18 cellular contexts compared by ENCODE assay signal in genomic region chr10:29328988-29329387, GRCh38. TPM values are rescaled to one million over a fixed set of nuclear protein-coding genes. Genes with fewer than 3 reads are reported as not detected.
DNase-seq lines count a peak whose midpoint lies in the region; ATAC-seq, FAIRE-seq and TF ChIP-seq lines count a peak whose summit lies in the region.
"Had no signal": no experiment of that assay in that cellular context is flagged by ENCODE, and none has a peak within 500 bp of the region (broad histone marks: within the 10 kb centered on the region; RNA-seq: fewer than 3 reads in every experiment).

No MANE protein-coding gene starts in this region.

- no peaks in the 10 kb centered on the region for H3K27me3 ChIP-seq in HepG2 (ENCODE audit: control insufficient read depth in 1 of 2, insufficient read depth in 2 of 2, low read length in 2 of 2)
- H3K27me3 ChIP-seq in MM.1S (replicated peaks; ENCODE audit: insufficient read depth, low read length), result no peaks in the 10 kb centered on the region
- H3K27me3 ChIP-seq: BLaER1 treated with 17β-estradiol and CSF1 and Interleukin-3, amounts not matched to agents 10 nM and 100 nM; tibial artery had no signal

- H3K9ac ChIP-seq in HepG2 (ENCODE audit: insufficient read depth, low read depth, low read length) (no peak overlapping the region), MM.1S (ENCODE audit: low read length) (no peak overlapping the region)
- H3K9ac ChIP-seq: BLaER1 treated with 17β-estradiol and CSF1 and Interleukin-3, amounts not matched to agents 10 nM and 100 nM had no signal

- H3F3A ChIP-seq in MM.1S (ENCODE audit: insufficient read depth, low read length), result no peaks in the 10 kb centered on the region

- no peak for TF ChIP-seq RAD21 in HepG2 (CRISPR knock-in tag; IDR thresholded peaks at IDR 0.05)

- CTCF ChIA-PET in HepG2 (lab: Yijun Ruan, JAX; ENCODE audit: low intra/inter-chr PET ratio, low total read pairs), result no interaction called here

- TF ChIP-seq CTCF in HepG2 (CRISPR knock-in tag; IDR thresholded peaks at IDR 0.05), result no peak
- TF ChIP-seq CTCF in MM.1S (IDR thresholded peaks at IDR 0.05; ENCODE audit: low read length), result no peak

- POLR2A ChIA-PET in HepG2 (lab: Yijun Ruan, JAX), result interaction anchor here (1.6 to 6.2 kb wide), 3 partner anchors 11 to 388 kb away, joined by 5 to 106 read pairs (median 15); no protein-coding TSS in a partner anchor

- H4K20me1 ChIP-seq in HepG2 (ENCODE audit: insufficient read depth, low read length) (no peaks in the 10 kb centered on the region), MM.1S (ENCODE audit: insufficient read depth, low read length) (no peaks in the 10 kb centered on the region)
- H4K20me1 ChIP-seq: BLaER1 treated with 17β-estradiol and CSF1 and Interleukin-3, amounts not matched to agents 10 nM and 100 nM had no signal

- H2AFZ ChIP-seq in HepG2 (ENCODE audit: low read length) (no peak overlapping the region), MM.1S (ENCODE audit: low read length) (no peak overlapping the region)

- FAIRE-seq in HepG2 (lab: Jason Lieb, UNC), result no peak
- FAIRE-seq: TTC549 had no signal

- H3K4me3 ChIP-seq in HepG2 (replicated peaks in 1 of 3; ENCODE audit: insufficient read depth in 1 of 3, low read depth in 2 of 3, low read length in 3 of 3) (no peak overlapping the region), MM.1S (ENCODE audit: low read length) (no peak overlapping the region)
- H3K4me3 ChIP-seq: BLaER1 treated with 17β-estradiol and CSF1 and Interleukin-3, amounts not matched to agents 10 nM and 100 nM; SK-N-MC; tibial artery had no signal

- in situ Hi-C loops in HepG2 (cut with HindIII; ENCODE audit: extremely low pct_ligation_motif_present, low pct_unique_long_range_greater_than_20kb), result no loop called here

- H3K27ac ChIP-seq in HepG2 (ENCODE audit: extremely low read length, insufficient read depth, low read length), result peak overlapping the region; percentile 97
- H3K27ac ChIP-seq in MM.1S (ENCODE audit: low read length), result no peak overlapping the region
- H3K27ac ChIP-seq in substantia nigra (ENCODE audit: low read depth, low read length, poor library complexity, severe bottlenecking), result no peak overlapping the region
- H3K27ac ChIP-seq: BLaER1 treated with 17β-estradiol and CSF1 and Interleukin-3, amounts not matched to agents 10 nM and 100 nM; neutrophil; SK-N-MC; tibial artery had no signal

- no TSS peak for BruUV-seq in HepG2 (replicated peaks; lab: Mats Ljungman, UMichigan)

- intact Hi-C loops in HepG2 (cut with micrococcal nuclease; ENCODE audit: unreplicated experiment), result loop anchor here (5.0 kb wide), 1 partner anchor 48 kb away; no protein-coding TSS in a partner anchor

- H3K4me2 ChIP-seq in HepG2 (ENCODE audit: low read depth, low read length) (no peak overlapping the region), MM.1S (ENCODE audit: low read depth, low read length) (no peak overlapping the region)
- H3K4me2 ChIP-seq: BLaER1 treated with 17β-estradiol and CSF1 and Interleukin-3, amounts not matched to agents 10 nM and 100 nM had no signal

- H3K36me3 ChIP-seq in HepG2 (replicated peaks in 1 of 2; ENCODE audit: control insufficient read depth in 1 of 2, insufficient read depth in 2 of 2, low read length in 2 of 2) (no peaks in the 10 kb centered on the region), MM.1S (replicated peaks; ENCODE audit: insufficient read depth, low read length) (no peaks in the 10 kb centered on the region)
- H3K36me3 ChIP-seq: BLaER1 treated with 17β-estradiol and CSF1 and Interleukin-3, amounts not matched to agents 10 nM and 100 nM; neutrophil; tibial artery had no signal

- H3K79me2 ChIP-seq in HepG2 (ENCODE audit: insufficient read depth, low read length), result no peaks in the 10 kb centered on the region
- no peaks in the 10 kb centered on the region for H3K79me2 ChIP-seq in MM.1S (ENCODE audit: low read length)

- WGBS in HepG2 (ENCODE audit: low lambda C conversion rate), result 49% methylated on average over 2 of the region's 3 CpGs

- ATAC-seq in HepG2, result no peak
- ATAC-seq: activated CD8-positive, alpha-beta T cell treated with anti-CD3 and anti-CD28 coated beads for 36 hours had no signal

- DNase-seq in ELR (ENCODE audit: low read depth) (peak; percentile 25), fibroblast of gingiva (ENCODE audit: low read depth) (peak; percentile 35), HepG2 (ENCODE audit: low spot score) (no peak), stromal cell of bone marrow (ENCODE audit: low read depth) (peak; percentile 76), SHP77 (lab: John Stamatoyannopoulos, UW) (no peak), MM.1S (no peak), GOT3 (lab: John Stamatoyannopoulos, UW) (no peak), substantia nigra (lab: John Stamatoyannopoulos, UW) (no peak)
- DNase-seq: activated CD8-positive, alpha-beta T cell treated with anti-CD3 and anti-CD28 coated beads for 36 hours; activated effector memory CD4-positive, alpha-beta T cell treated with anti-CD3 and anti-CD28 coated beads, Interleukin-2, amount 50 U/mL, for 16 hours; effector CD8-positive, alpha-beta T cell; stimulated activated CD4-positive, alpha-beta T cell treated with anti-CD3 and anti-CD28 coated beads, Interleukin-15, amount 100 ng/mL, for 24 hours had no signal

- TF ChIP-seq EP300 in HepG2 (IDR thresholded peaks at IDR 0.05; ENCODE audit: low read depth in 2 of 2, low read length in 2 of 2), result no peak
- TF ChIP-seq EP300 in HepG2 (CRISPR knock-in tag; IDR thresholded peaks at IDR 0.05; ENCODE audit: borderline replicate concordance), result no peak

- H3K9me3 ChIP-seq in HepG2 (ENCODE audit: low read length), result no peaks in the 10 kb centered on the region
- H3K9me3 ChIP-seq in MM.1S (replicated peaks; ENCODE audit: insufficient read depth, low read length), result no peaks in the 10 kb centered on the region
- H3K9me3 ChIP-seq: BLaER1 treated with 17β-estradiol and CSF1 and Interleukin-3, amounts not matched to agents 10 nM and 100 nM; neutrophil; tibial artery had no signal

- TF ChIP-seq POLR2A in HepG2 (IDR thresholded peaks at IDR 0.05; ENCODE audit: insufficient read depth in 1 of 2, low read depth in 2 of 2, low read length in 2 of 2), result no peak

- H3K4me1 ChIP-seq in HepG2 (ENCODE audit: insufficient read depth, low read length) (peaks cover 99% of the 10 kb centered on the region), MM.1S (ENCODE audit: low read length) (no peaks in the 10 kb centered on the region)

- H3K9me2 ChIP-seq in MM.1S (replicated peaks; ENCODE audit: insufficient read depth, low read length), result no peaks in the 10 kb centered on the region

TF ChIP-seq in HepG2, 621 proteins besides CTCF, POLR2A, EP300 and RAD21:
- TF ChIP-seq NRL (CRISPR knock-in tag; IDR thresholded peaks at IDR 0.05; ENCODE audit: borderline replicate concordance), result no peak
- peak; percentile 41 for TF ChIP-seq TEAD3 (CRISPR knock-in tag; optimal IDR thresholded peaks at IDR 0.05; ENCODE audit: borderline replicate concordance)

RNA-seq across cellular contexts. Expression of gene LYZL1, which starts 40.1 kb away (rescaled TPM):
- total RNA-seq in HepG2 (2016; rRNA removed; fragmentation: Illumina TruSeq; extraction: Trizol), result not detected in 2 replicates
- total RNA-seq in HepG2 (2016; cell fraction: cytosol; rRNA removed; fragmentation: Illumina TruSeq; extraction: Trizol; ENCODE audit: low read depth), result not detected in 2 replicates
- total RNA-seq in HepG2 (2016; cell fraction: insoluble cytoplasmic fraction; rRNA removed; fragmentation: Illumina TruSeq; extraction: Trizol), result not detected in 2 replicates
- total RNA-seq in HepG2 (2016; cell fraction: membrane; rRNA removed; fragmentation: Illumina TruSeq; extraction: Trizol), result not detected in 2 replicates
- not detected in 2 replicates for total RNA-seq in HepG2 (2016; cell fraction: nucleus; rRNA removed; fragmentation: Illumina TruSeq; extraction: Trizol)
- not detected in 2 replicates for polyA plus RNA-seq in HepG2 (2011; rRNA removed)
- not detected in 2 replicates for polyA plus RNA-seq in HepG2 (2011; cell fraction: cytosol; rRNA removed)
- polyA plus RNA-seq in HepG2 (2011; cell fraction: nucleus; rRNA removed), result not detected in 2 replicates
- polyA plus RNA-seq in HepG2 (2012), result not detected in 2 replicates
- not detected in 2 replicates for polyA plus RNA-seq in HepG2 (2016; cell fraction: cytosol; fragmentation: Illumina TruSeq; extraction: Trizol; ENCODE audit: low read depth)
- polyA plus RNA-seq in HepG2 (2016; cell fraction: insoluble cytoplasmic fraction; fragmentation: Illumina TruSeq; extraction: Trizol; ENCODE audit: low read depth), result not detected in 2 replicates
- polyA plus RNA-seq in HepG2 (2016; cell fraction: membrane; fragmentation: Illumina TruSeq; extraction: Trizol; ENCODE audit: low read depth), result not detected in 2 replicates
- not detected in 2 replicates for polyA plus RNA-seq in HepG2 (2016; cell fraction: nucleus; fragmentation: Illumina TruSeq; extraction: Trizol; ENCODE audit: insufficient read depth, low read depth)
- not detected in 2 replicates for polyA minus RNA-seq in HepG2 (2011; rRNA and poly(A)+ RNA removed; ENCODE audit: low replicate concordance)
- not detected in 2 replicates for polyA minus RNA-seq in HepG2 (2011; cell fraction: cytosol; rRNA and poly(A)+ RNA removed)
- polyA minus RNA-seq in HepG2 (2011; cell fraction: nucleus; rRNA and poly(A)+ RNA removed), result not detected in 2 replicates
- total RNA-seq: activated CD8-positive, alpha-beta T cell treated with anti-CD3 and anti-CD28 coated beads for 36 hours; lower leg skin had no signal

Comparison
In these comparisons a context has a peak if more than half of its experiments do, and no peak if none do; other contexts are left out.
1. DNase-seq: peak in ELR (single experiment), fibroblast of gingiva (single experiment) and stromal cell of bone marrow (single experiment); none in HepG2 (single experiment), SHP77 (0 of 2), MM.1S (single experiment), GOT3 (single experiment) and substantia nigra (0 of 49).